Comparison of ENCODE assay signal across 12 cellular contexts in the genomic region with DNA sequence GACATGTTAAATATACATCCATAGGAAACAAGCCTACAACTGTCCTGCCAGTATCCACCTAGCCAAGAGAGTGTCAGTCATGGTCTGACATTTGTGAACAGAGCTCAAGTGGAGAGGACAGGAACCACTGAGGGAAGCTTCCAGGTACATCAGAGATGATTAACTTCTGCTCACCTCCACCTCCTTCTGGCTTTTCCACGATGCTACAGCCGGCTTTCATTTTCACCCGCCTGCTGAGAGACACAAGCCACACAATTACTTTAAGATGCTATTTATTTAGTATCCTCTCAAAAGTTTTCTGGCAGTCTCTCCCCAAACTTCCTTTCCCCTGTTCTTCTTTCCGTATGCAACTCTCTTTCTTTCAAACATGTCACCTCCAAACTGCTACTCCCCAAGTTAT. TPM values are rescaled to one million over a fixed set of nuclear protein-coding genes. Genes with fewer than 3 reads are reported as not detected.
DNase-seq lines count a peak whose midpoint lies in the region; ATAC-seq and TF ChIP-seq lines count a peak whose summit lies in the region.
"Had no signal": no experiment of that assay in that cellular context is flagged by ENCODE, and none has a peak within 500 bp of the region (broad histone marks: within the 10 kb centered on the region; RNA-seq: fewer than 3 reads in every experiment).

No MANE protein-coding gene starts in this region.

- H3T11ph ChIP-seq in H9 (ENCODE audit: low read length) = no peak overlapping the region

- CTCF ChIA-PET in AG04450 (lab: Charles Lee) = interaction anchor here (2.3 to 17.3 kb wide), 2 partner anchors 19 to 46 kb away, joined by 23 to 213 read pairs; no protein-coding TSS in a partner anchor

- H2BK20ac ChIP-seq in H9 (ENCODE audit: low read depth, low read length, poor library complexity, severe bottlenecking) = no peak overlapping the region

- no CpG with 5 or more reads among the region's 4 CpGs for whole genome bisulfite sequencing in H9 (ENCODE audit: extremely low coverage, insufficient read length, low lambda C conversion rate)

- H2BK15ac ChIP-seq in H9 (ENCODE audit: low read depth, low read length) = no peak overlapping the region

- H4K91ac ChIP-seq in H9 (ENCODE audit: insufficient read length, low read depth, low read length) = no peak overlapping the region

- H2AK5ac ChIP-seq in H9 (ENCODE audit: insufficient read length, low read length) = no peak overlapping the region

- no peak overlapping the region for H2AFZ ChIP-seq in H9 (ENCODE audit: low read length)

- peaks cover 30 to 53% (median 51%) of the 10 kb centered on the region in 3 experiments; a peak in 6 of 7 replicates for H3K36me3 Mint-ChIP-seq in H9 (ENCODE audit: insufficient read depth in 1 of 3, low read depth in 3 of 3)
- H3K36me3 Mint-ChIP-seq in activated naive CD8-positive, alpha-beta T cell treated with anti-CD3 and anti-CD28 coated beads for 36 hours = peaks cover 58% of the 10 kb centered on the region
- H3K36me3 Mint-ChIP-seq in mesothelial cell of epicardium = peaks cover 12% of the 10 kb centered on the region

- peak overlapping the region; percentile 99 for H3K4me3 ChIP-seq in AG04450 (ENCODE audit: low read depth, low read length)
- H3K4me3 ChIP-seq in effector memory CD4-positive, alpha-beta T cell (ENCODE audit: insufficient read depth, low read depth, low read length, poor library complexity, severe bottlenecking) = no peak overlapping the region

- peaks cover 26% of the 10 kb centered on the region for H3K36me3 ChIP-seq in effector memory CD4-positive, alpha-beta T cell (ENCODE audit: control insufficient read depth, insufficient read depth, low read length)

- no peaks in the 10 kb centered on the region for H3K9me3 Mint-ChIP-seq in H9
- no peaks in the 10 kb centered on the region for H3K9me3 Mint-ChIP-seq in activated naive CD8-positive, alpha-beta T cell treated with anti-CD3 and anti-CD28 coated beads for 36 hours
- no peaks in the 10 kb centered on the region for H3K9me3 Mint-ChIP-seq in mesothelial cell of epicardium

- H4K8ac ChIP-seq in H9 (replicated peaks; ENCODE audit: insufficient read length, low read depth, low read length) = no peak overlapping the region

- H3K23ac ChIP-seq in H9 (ENCODE audit: insufficient read length, low read depth, low read length) = no peak overlapping the region

- H4K20me1 ChIP-seq in H9 (ENCODE audit: control insufficient read depth, insufficient read depth, insufficient read length) = no peaks in the 10 kb centered on the region

- H3K27ac Mint-ChIP-seq in H9 = no peak overlapping the region; a peak in 1 of 7 replicates
- no peak overlapping the region for H3K27ac Mint-ChIP-seq in activated naive CD8-positive, alpha-beta T cell treated with anti-CD3 and anti-CD28 coated beads for 36 hours
- H3K27ac Mint-ChIP-seq in mesothelial cell of epicardium = peak overlapping the region; percentile 99

- H3K27me3 Mint-ChIP-seq in H9 (ENCODE audit: low read depth) = no peaks in the 10 kb centered on the region
- no peaks in the 10 kb centered on the region for H3K27me3 Mint-ChIP-seq in activated naive CD8-positive, alpha-beta T cell treated with anti-CD3 and anti-CD28 coated beads for 36 hours
- H3K27me3 Mint-ChIP-seq in mesothelial cell of epicardium (ENCODE audit: low read depth) = no peaks in the 10 kb centered on the region

- no peak overlapping the region for H4K5ac ChIP-seq in H9 (ENCODE audit: insufficient read length, low read depth, low read length)

- H3K9me3 ChIP-seq in AG04450 (ENCODE audit: control insufficient read depth, insufficient read depth, low read length) = peaks cover 6% of the 10 kb centered on the region; the same call in 1 of the 2 replicates
- no peaks in the 10 kb centered on the region for H3K9me3 ChIP-seq in H9 (ENCODE audit: control insufficient read depth, low read depth, low read length)
- H3K9me3 ChIP-seq in effector memory CD4-positive, alpha-beta T cell (ENCODE audit: control insufficient read depth, low read length) = no peaks in the 10 kb centered on the region

- no peak overlapping the region for H2BK12ac ChIP-seq in H9 (ENCODE audit: insufficient read length, low read depth, low read length)

- H3K79me1 ChIP-seq in H9 (ENCODE audit: insufficient read depth, low read depth, low read length, poor library complexity, severe bottlenecking) = peaks cover 10% of the 10 kb centered on the region

- no peak overlapping the region for H2BK5ac ChIP-seq in H9 (ENCODE audit: insufficient read length, low read length)

- DNase-seq in AG04450 (ENCODE audit: low read depth, low spot score) (no peak), H9 (no peak), mesothelial cell of epicardium (ENCODE audit: low spot score in 2 of 2, unreplicated experiment in 2 of 2) (no peak), GM19240 (ENCODE audit: insufficient read length, low spot score) (no peak), Ammon's horn (ENCODE audit: low spot score) (no peak)
- DNase-seq in activated naive CD8-positive, alpha-beta T cell treated with anti-CD3 and anti-CD28 coated beads for 36 hours = no peak
- DNase-seq in effector memory CD4-positive, alpha-beta T cell = no peak
- DNase-seq: aorta; KBM-7; SHP77; stimulated activated CD4-positive, alpha-beta T cell treated with anti-CD3 and anti-CD28 coated beads, Interleukin-1b, Interleukin-23, amount 100 ng/mL, for 48 hours had no signal

- H3K27me3 ChIP-seq in AG04450 (ENCODE audit: control insufficient read depth, insufficient read depth, low read length) (no peaks in the 10 kb centered on the region), H9 (ENCODE audit: insufficient read depth, low read length) (peaks cover 1% of the 10 kb centered on the region; the same call in 1 of the 2 replicates)
- H3K27me3 ChIP-seq in effector memory CD4-positive, alpha-beta T cell (replicated peaks; ENCODE audit: control insufficient read depth, insufficient read depth, low read length, poor library complexity, severe bottlenecking) = no peaks in the 10 kb centered on the region

- H3K56ac ChIP-seq in H9 (ENCODE audit: insufficient read length, low read depth, low read length) = no peak overlapping the region

- POLR2A ChIA-PET in AG04450 (lab: Yijun Ruan, JAX) = no interaction called here

- H3K4ac ChIP-seq in H9 (ENCODE audit: low read depth, low read length) = no peak overlapping the region

- H3K4me1 ChIP-seq in H9 (ENCODE audit: insufficient read depth, low read length) = peaks cover 4% of the 10 kb centered on the region; the same call in 1 of the 2 replicates
- H3K4me1 ChIP-seq in effector memory CD4-positive, alpha-beta T cell (ENCODE audit: control insufficient read depth, insufficient read depth, low read length, poor library complexity, severe bottlenecking) = peaks cover 58% of the 10 kb centered on the region

- no peak overlapping the region for H3K9ac ChIP-seq in H9 (ENCODE audit: extremely low read depth, insufficient read length, low read length)

- H2BK120ac ChIP-seq in H9 (ENCODE audit: low read depth, low read length, poor library complexity, severe bottlenecking) = no peak overlapping the region

- ATAC-seq in HG03378 (IDR thresholded peaks at IDR 0.05; ENCODE audit: unreplicated experiment) = no peak

- peaks cover 10% of the 10 kb centered on the region; the same call in 1 of the 2 replicates for H3K79me2 ChIP-seq in H9 (ENCODE audit: insufficient read depth, low read length)

- H3K14ac ChIP-seq in H9 (ENCODE audit: insufficient read depth, low read length) = no peak overlapping the region

- peaks cover 13% of the 10 kb centered on the region for H3K23me2 ChIP-seq in H9 (ENCODE audit: insufficient read length, low read depth, low read length, poor library complexity, severe bottlenecking)

- TF ChIP-seq CTCF in AG04450 (IDR thresholded peaks at IDR 0.05; ENCODE audit: low read depth, low read length) (no peak), H9 (conservative IDR thresholded peaks at IDR 0.05) (peak; percentile 44; the same call in 2 of the 3 replicates), mesothelial cell of epicardium (IDR thresholded peaks at IDR 0.05; ENCODE audit: unreplicated experiment) (no peak)

- peak overlapping the region; percentile 94 to 95 for H3K4me3 Mint-ChIP-seq in H9
- H3K4me3 Mint-ChIP-seq in activated naive CD8-positive, alpha-beta T cell treated with anti-CD3 and anti-CD28 coated beads for 36 hours = peak overlapping the region; percentile 98
- H3K4me3 Mint-ChIP-seq in mesothelial cell of epicardium = peak overlapping the region; percentile 97

- H3K18ac ChIP-seq in H9 (ENCODE audit: insufficient read length, low read depth, low read length) = no peak overlapping the region

- peaks cover 39 to 40% of the 10 kb centered on the region in 2 experiments for H3K4me1 Mint-ChIP-seq in H9
- peaks cover 86% of the 10 kb centered on the region for H3K4me1 Mint-ChIP-seq in activated naive CD8-positive, alpha-beta T cell treated with anti-CD3 and anti-CD28 coated beads for 36 hours
- peaks cover 88% of the 10 kb centered on the region for H3K4me1 Mint-ChIP-seq in mesothelial cell of epicardium

- no peak overlapping the region for H3K27ac ChIP-seq in AG04450 (ENCODE audit: low read depth, low read length)
- H3K27ac ChIP-seq in H9 (ENCODE audit: insufficient read length, low read depth, low read length) = no peak overlapping the region
- no peak overlapping the region for H3K27ac ChIP-seq in effector memory CD4-positive, alpha-beta T cell (ENCODE audit: insufficient read depth, low read length, poor library complexity, severe bottlenecking)

- H3K4me2 ChIP-seq in H9 (ENCODE audit: insufficient read depth, insufficient read length, low read length) = no peak overlapping the region

RNA-seq across cellular contexts. Expression of a gene that starts 2.1 kb away (rescaled TPM):
- polyA plus RNA-seq in AG04450 (2011; rRNA removed) = 9.2 and 10.0 TPM in 2 replicates
- polyA minus RNA-seq in AG04450 (2011; rRNA and poly(A)+ RNA removed) = 34.5 and 37.8 TPM in 2 replicates
- total RNA-seq in H9 (2021) (36.3 and 36.4 TPM in 2 replicates), mesothelial cell of epicardium (57.8 to 61.7 TPM (median 60.6 TPM) in 3 replicates)
- 10 to 100 TPM; 23.1 to 23.5 TPM for total RNA-seq in activated naive CD8-positive, alpha-beta T cell treated with anti-CD3 and anti-CD28 coated beads for 36 hours

RNA-seq across cellular contexts. Expression of a gene that starts 36.5 kb away (rescaled TPM):
- 0.04 and 0.07 TPM in 2 replicates for polyA plus RNA-seq in AG04450 (2011; rRNA removed)
- polyA minus RNA-seq in AG04450 (2011; rRNA and poly(A)+ RNA removed) = not detected in 2 replicates
- 0.75 and 0.96 TPM in 2 replicates for total RNA-seq in H9 (2021)
- not detected for total RNA-seq in activated naive CD8-positive, alpha-beta T cell treated with anti-CD3 and anti-CD28 coated beads for 36 hours
- not detected in 3 replicates for total RNA-seq in mesothelial cell of epicardium
- total RNA-seq: aorta had no signal
- polyA plus RNA-seq: aorta had no signal
